In the genomic region with DNA sequence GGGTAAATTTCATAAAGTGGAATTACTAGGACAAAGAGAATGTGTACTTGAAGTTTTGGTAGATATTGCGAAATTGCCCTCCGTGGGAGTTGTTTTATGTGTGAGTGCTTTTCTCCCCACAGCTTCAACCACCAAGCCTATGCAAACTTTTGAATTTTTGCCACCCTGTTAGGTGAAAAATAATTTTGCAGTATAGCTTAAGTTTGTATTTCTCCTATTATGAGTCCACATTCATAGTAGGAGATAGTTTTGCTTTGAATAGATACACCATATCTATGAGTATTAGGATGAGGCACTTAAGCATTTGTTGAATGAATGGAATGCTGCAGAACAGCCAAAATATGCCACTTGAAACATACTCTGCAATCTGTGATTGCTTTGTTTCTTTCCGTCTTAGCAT, we compare ENCODE assay signal across 17 cellular contexts. TPM values are rescaled to one million over a fixed set of nuclear protein-coding genes. Genes with fewer than 3 reads are reported as not detected.
DNase-seq lines count a peak whose midpoint lies in the region; ATAC-seq and TF ChIP-seq lines count a peak whose summit lies in the region.
"Had no signal": no experiment of that assay in that cellular context is flagged by ENCODE, and none has a peak within 500 bp of the region (broad histone marks: within the 10 kb centered on the region; RNA-seq: fewer than 3 reads in every experiment).

No MANE protein-coding gene starts in this region.

- no peak for TF ChIP-seq CTCF in brain microvascular endothelial cell (IDR thresholded peaks at IDR 0.05; ENCODE audit: low read depth, low read length, missing control alignments)
- no peak for TF ChIP-seq CTCF in left lung (IDR thresholded peaks at IDR 0.05)

- in situ Hi-C loops in brain microvascular endothelial cell (cut with HindIII; ENCODE audit: low pct_ligation_motif_present, low sequenced_read_pairs) = no loop called here

- H3K4me3 ChIP-seq in ACC112 (ENCODE audit: low read depth, low read length) (no peak overlapping the region; the same call in 1 of the 2 replicates), brain microvascular endothelial cell (ENCODE audit: low read depth, low read length) (no peak overlapping the region), left lung (no peak overlapping the region)

- H3K27me3 ChIP-seq in ACC112 (ENCODE audit: insufficient read depth, low read length) = no peaks in the 10 kb centered on the region
- H3K27me3 ChIP-seq in brain microvascular endothelial cell (replicated peaks) = no peaks in the 10 kb centered on the region
- H3K27me3 ChIP-seq in left lung = no peaks in the 10 kb centered on the region
- H3K27me3 ChIP-seq: BE2C had no signal

- peaks cover 3% of the 10 kb centered on the region for H3K36me3 ChIP-seq in ACC112 (ENCODE audit: insufficient read depth, low read length)
- peaks cover 4% of the 10 kb centered on the region for H3K36me3 ChIP-seq in brain microvascular endothelial cell (replicated peaks)
- no peaks in the 10 kb centered on the region for H3K36me3 ChIP-seq in left lung

- peaks cover 12% of the 10 kb centered on the region for H3K79me2 ChIP-seq in ACC112 (ENCODE audit: control insufficient read depth, insufficient read depth, low read length, unreplicated experiment)

- intact Hi-C loops in left lung (cut with DNase I) = no loop called here

- H3K27ac ChIP-seq in ACC112 (ENCODE audit: low read depth, low read length) (peak overlapping the region; percentile 36; the same call in 1 of the 2 replicates), brain microvascular endothelial cell (no peak overlapping the region), left lung (peak overlapping the region in 1 of 2 donors; percentile 62)

- H2AFZ ChIP-seq in ACC112 (ENCODE audit: low read length, unreplicated experiment) = no peak overlapping the region

- DNase-seq in HS-5 (ENCODE audit: low read depth) (peak; percentile 6), brain microvascular endothelial cell (peak; percentile 20), left lung (no peak), amygdala (lab: John Stamatoyannopoulos, UW) (no peak)
- DNase-seq: activated CD4-positive, alpha-beta memory T cell treated with anti-CD3 and anti-CD28 coated beads for 36 hours; activated naive CD4-positive, alpha-beta T cell treated with anti-CD3 and anti-CD28 coated beads for 36 hours; BE2C; dermis blood vessel endothelial cell; Karpas-422; left colon; posterior cingulate gyrus; stimulated activated CD4-positive, alpha-beta T cell treated with anti-CD3 and anti-CD28 coated beads, Interleukin-1b, Interleukin-23, amount 100 ng/mL, for 48 hours had no signal

- peak; percentile 75 for ATAC-seq in left lung
- ATAC-seq in GM21526 (IDR thresholded peaks at IDR 0.05; ENCODE audit: low FRiP score, unreplicated experiment) = no peak
- no peak for ATAC-seq in HG03439 (IDR thresholded peaks at IDR 0.05; ENCODE audit: unreplicated experiment)
- no peak for ATAC-seq in GM21717 (IDR thresholded peaks at IDR 0.05; ENCODE audit: unreplicated experiment)
- ATAC-seq: left colon, Panc1 had no signal

- peaks cover 14% of the 10 kb centered on the region for H3K4me1 ChIP-seq in ACC112 (ENCODE audit: control insufficient read depth, insufficient read depth, low read length, unreplicated experiment)
- peaks cover 0 to 15% of the 10 kb centered on the region in 2 donors for H3K4me1 ChIP-seq in left lung
- H3K4me1 ChIP-seq: BE2C had no signal

- no peaks in the 10 kb centered on the region for H3K9me3 ChIP-seq in left lung
- H3K9me3 ChIP-seq: BE2C had no signal

RNA-seq across cellular contexts. Expression of a gene that starts 43.6 kb away (rescaled TPM):
- 10 to 100 TPM; 29.6 to 36.0 TPM for total RNA-seq in left lung

Comparison
In these comparisons a context has a peak if more than half of its experiments do, and no peak if none do; other contexts are left out.
1. DNase-seq: peak in HS-5 (single experiment) and brain microvascular endothelial cell (single experiment); none in left lung (0 of 2) and amygdala (0 of 56).